9 cellular contexts compared by ENCODE assay signal in the genomic region with DNA sequence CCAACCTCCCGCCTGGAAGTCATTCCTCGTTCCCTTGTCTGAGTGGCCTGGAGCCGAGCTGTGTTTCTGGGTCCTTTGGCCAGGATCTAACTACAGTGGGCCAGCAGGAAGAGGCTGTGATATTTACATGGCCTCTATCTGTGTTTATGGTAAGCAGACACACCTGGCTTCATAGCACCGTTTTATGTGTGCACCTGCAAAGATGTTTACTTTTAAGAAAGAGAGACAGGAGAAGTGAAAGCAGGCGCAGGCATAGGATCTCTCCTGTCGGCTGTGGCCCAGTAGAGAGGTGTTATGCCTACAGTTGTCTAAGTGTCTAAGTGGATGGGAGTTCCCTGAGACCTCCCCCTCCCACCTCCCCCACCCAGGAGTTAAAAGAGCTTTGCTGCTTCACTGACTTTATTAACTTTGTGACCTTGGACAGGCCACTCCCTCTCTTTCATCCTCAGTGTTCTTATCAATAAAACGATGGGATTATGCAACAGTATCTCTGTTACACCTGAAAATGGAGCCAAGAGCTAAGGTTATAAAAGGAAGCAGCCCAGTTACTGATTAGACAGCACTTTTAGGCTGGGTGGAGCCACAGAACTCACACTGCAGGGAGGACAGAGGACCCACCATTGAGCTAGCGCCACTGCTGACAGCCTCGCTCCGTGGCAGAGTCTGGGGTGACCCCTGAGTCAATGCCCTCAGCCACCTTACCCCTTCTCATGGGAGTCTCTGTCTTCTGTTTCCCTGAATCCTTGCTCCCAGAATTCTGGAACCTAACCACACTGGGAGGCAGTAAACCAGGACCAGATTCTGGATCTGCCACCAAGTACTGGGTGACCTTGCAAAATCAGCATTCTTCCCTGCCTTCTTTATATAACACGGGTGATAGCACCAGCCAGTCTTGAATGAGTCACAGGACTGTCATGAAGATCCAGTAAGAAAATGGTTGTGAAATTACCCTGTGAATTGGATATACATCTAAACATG. TPM values are rescaled to one million over a fixed set of nuclear protein-coding genes. Genes with fewer than 3 reads are reported as not detected.
DNase-seq lines count a peak whose midpoint lies in the region; ATAC-seq, FAIRE-seq and TF ChIP-seq lines count a peak whose summit lies in the region.
"Had no signal": no experiment of that assay in that cellular context is flagged by ENCODE, and none has a peak within 500 bp of the region (broad histone marks: within the 10 kb centered on the region; RNA-seq: fewer than 3 reads in every experiment).

No MANE protein-coding gene starts in this region.

- peak; percentile 68 for ATAC-seq in HG03135 (IDR thresholded peaks at IDR 0.05; ENCODE audit: unreplicated experiment)

- intact Hi-C loops in spleen (cut with DNase I; ENCODE audit: low total_unique reads), result no loop called here

- POLR2A ChIA-PET in GM10248 (lab: Yijun Ruan, JAX), result no interaction called here

- peaks cover 0 to 40% (median 20%) of the 10 kb centered on the region in 6 donors for H3K4me1 ChIP-seq in spleen

- H3K9me3 ChIP-seq in spleen, result no peaks in the 10 kb centered on the region

- DNase-seq in GM10248 (ENCODE audit: extremely low spot score) (peak; percentile 51), NCI-H774 (lab: John Stamatoyannopoulos, UW) (peak; percentile 96), fibroblast of pulmonary artery (ENCODE audit: low read depth) (peak; percentile 71), spleen (no peak), D721Med (ENCODE audit: insufficient read length, low spot score) (no peak), epidermal melanocyte (ENCODE audit: insufficient read length, low spot score) (no peak), foreskin melanocyte (no peak)

- FAIRE-seq in D721Med (lab: Jason Lieb, UNC), result no peak

- H3K4me3 ChIP-seq in fibroblast of pulmonary artery (replicated peaks; ENCODE audit: low read depth, low read length) (no peak overlapping the region), spleen (no peak overlapping the region)

- CTCF ChIA-PET in GM10248 (lab: Yijun Ruan, JAX), result interaction anchor here (0.7 kb wide), 1 partner anchor 31 kb away, joined by 3 read pairs; no protein-coding TSS in a partner anchor

- 48 to 76% (median 63%) methylated on average over 11 of the region's 11 CpGs for WGBS in spleen, 5 donors

- TF ChIP-seq POLR2A in spleen (IDR thresholded peaks at IDR 0.05), result no peak

- H3K36me3 ChIP-seq in spleen, result no peaks in the 10 kb centered on the region

- peak overlapping the region in 5 of 8 donors; percentile 43 to 80 (median 59) for H3K27ac ChIP-seq in spleen
- H3K27ac ChIP-seq: HL-60 had no signal

- peaks cover 0 to 5% (median 0%) of the 10 kb centered on the region in 7 donors for H3K27me3 ChIP-seq in spleen (replicated peaks in 1 of 7)

- no peak for TF ChIP-seq CTCF in GM10248 (IDR thresholded peaks at IDR 0.05; ENCODE audit: control extremely low read depth, extremely low read depth, low read depth, missing control alignments)
- no peak for TF ChIP-seq CTCF in fibroblast of pulmonary artery (IDR thresholded peaks at IDR 0.05; ENCODE audit: low read length, missing control alignments)
- TF ChIP-seq CTCF in spleen (IDR thresholded peaks at IDR 0.05 in 8 of 11, conservative IDR thresholded peaks at IDR 0.05 in 3 of 11), result no peak
- no peak for TF ChIP-seq CTCF in D721Med (IDR thresholded peaks at IDR 0.05; ENCODE audit: insufficient read depth, missing control alignments)

RNA-seq across cellular contexts. Expression of gene ST14, which starts 22.0 kb away (rescaled TPM):
- 10 to 100 TPM in 6 of 7 donors, 1 to 10 TPM in 1; 7.1 to 20.2 (median 12.5) TPM for total RNA-seq in spleen
- polyA plus RNA-seq in spleen, result 10 to 100 TPM; 10.7 to 25.9 (median 12.5) TPM

Comparison
In these comparisons a context has a peak if more than half of its experiments do, and no peak if none do; other contexts are left out.
1. DNase-seq: peak in GM10248 (single experiment), NCI-H774 (single experiment) and fibroblast of pulmonary artery (single experiment); none in spleen (single experiment), D721Med (single experiment), epidermal melanocyte (single experiment) and foreskin melanocyte (single experiment).